Comparison of ENCODE assay signal across 1 cellular context in genomic region chr22:20020533-20021195, GRCh38.
A peak's percentile ranks its signal among the peaks of the same experiment; 100 is the strongest.
TF ChIP-seq lines count a peak whose summit lies in the region.

Gene TANGO2 (plus strand): TSS chr22:20021110. CDS start chr22:20036799, 15,689 bp downstream.

TF ChIP-seq in K562, 482 proteins besides CTCF, POLR2A, EP300 and RAD21 (continued from another document and continues in another):
- no peak for TF ChIP-seq AFF4 (CRISPR knock-in tag; IDR thresholded peaks at IDR 0.05)
- TF ChIP-seq HMGXB4 (CRISPR knock-in tag; IDR thresholded peaks at IDR 0.05): peak; percentile 51
- no peak for TF ChIP-seq NFATC3 (IDR thresholded peaks at IDR 0.05)
- TF ChIP-seq STAT5A (IDR thresholded peaks at IDR 0.05; ENCODE audit: borderline replicate concordance, low read length): no peak
- no peak for TF ChIP-seq ZBED1 (IDR thresholded peaks at IDR 0.05)
- TF ChIP-seq KLF13 (tag; IDR thresholded peaks at IDR 0.05; ENCODE audit: borderline replicate concordance, low read depth): peak; percentile 70
- TF ChIP-seq MYBL2 (IDR thresholded peaks at IDR 0.05; ENCODE audit: low read depth): no peak
- TF ChIP-seq MYBL2 (CRISPR knock-in tag; IDR thresholded peaks at IDR 0.05; ENCODE audit: borderline replicate concordance): no peak
- no peak for TF ChIP-seq XRCC4 (IDR thresholded peaks at IDR 0.05; ENCODE audit: extremely low read depth, insufficient read depth, insufficient read length)
- TF ChIP-seq CC2D1A (IDR thresholded peaks at IDR 0.05): no peak
- TF ChIP-seq, protein P1, sequence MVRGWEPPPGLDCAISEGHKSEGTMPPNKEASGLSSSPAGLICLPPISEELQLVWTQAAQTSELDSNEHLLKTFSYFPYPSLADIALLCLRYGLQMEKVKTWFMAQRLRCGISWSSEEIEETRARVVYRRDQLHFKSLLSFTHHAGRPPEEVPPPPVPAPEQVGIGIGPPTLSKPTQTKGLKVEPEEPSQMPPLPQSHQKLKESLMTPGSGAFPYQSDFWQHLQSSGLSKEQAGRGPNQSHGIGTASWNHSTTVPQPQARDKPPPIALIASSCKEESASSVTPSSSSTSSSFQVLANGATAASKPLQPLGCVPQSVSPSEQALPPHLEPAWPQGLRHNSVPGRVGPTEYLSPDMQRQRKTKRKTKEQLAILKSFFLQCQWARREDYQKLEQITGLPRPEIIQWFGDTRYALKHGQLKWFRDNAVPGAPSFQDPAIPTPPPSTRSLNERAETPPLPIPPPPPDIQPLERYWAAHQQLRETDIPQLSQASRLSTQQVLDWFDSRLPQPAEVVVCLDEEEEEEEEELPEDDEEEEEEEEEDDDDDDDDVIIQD (CRISPR knock-in tag; IDR thresholded peaks at IDR 0.05): no peak
- TF ChIP-seq ESRRA (IDR thresholded peaks at IDR 0.05; ENCODE audit: borderline replicate concordance, low read depth): no peak
- TF ChIP-seq USF1 (CRISPR knock-in tag; IDR thresholded peaks at IDR 0.05): no peak
- TF ChIP-seq ZNF3 (CRISPR knock-in tag; IDR thresholded peaks at IDR 0.05): no peak
- no peak for TF ChIP-seq NR2C1 (IDR thresholded peaks at IDR 0.05)
- no peak for TF ChIP-seq NR2C1 (tag; IDR thresholded peaks at IDR 0.05)
- TF ChIP-seq HNRNPL (IDR thresholded peaks at IDR 0.05; ENCODE audit: low read depth, low read length): no peak
- TF ChIP-seq ZBTB17 (CRISPR knock-in tag; IDR thresholded peaks at IDR 0.05): peak; percentile 86; the same call in 1 of the 2 replicates
- no peak for TF ChIP-seq ELF2 (CRISPR knock-in tag; IDR thresholded peaks at IDR 0.05)
- no peak for TF ChIP-seq PRDM10 (IDR thresholded peaks at IDR 0.05; ENCODE audit: partially characterized antibody)
- no peak for TF ChIP-seq RUNX1 (IDR thresholded peaks at IDR 0.05; ENCODE audit: low read depth)
- no peak for TF ChIP-seq THRAP3 (IDR thresholded peaks at IDR 0.05; ENCODE audit: borderline replicate concordance)
- TF ChIP-seq ZSCAN29 (IDR thresholded peaks at IDR 0.05): no peak
- peak; percentile 45; the same call in 1 of the 2 replicates for TF ChIP-seq ZNF561 (CRISPR knock-in tag; conservative IDR thresholded peaks at IDR 0.05)
- no peak for TF ChIP-seq BRD9 (IDR thresholded peaks at IDR 0.05; ENCODE audit: low read depth, partially characterized antibody)
- TF ChIP-seq KLF6 (CRISPR knock-in tag; IDR thresholded peaks at IDR 0.05; ENCODE audit: borderline replicate concordance): no peak; the same call in 1 of the 2 replicates
- TF ChIP-seq TAL1 (IDR thresholded peaks at IDR 0.05): no peak
- TF ChIP-seq NCOA1 (IDR thresholded peaks at IDR 0.05; ENCODE audit: low read depth): no peak
- TF ChIP-seq ZSCAN32 (CRISPR knock-in tag; IDR thresholded peaks at IDR 0.05): no peak
- no peak for TF ChIP-seq EZH2 (IDR thresholded peaks at IDR 0.05; ENCODE audit: borderline replicate concordance, low read depth, low read length)
- TF ChIP-seq NKRF (IDR thresholded peaks at IDR 0.05; ENCODE audit: borderline replicate concordance): no peak
- TF ChIP-seq NFXL1 (CRISPR knock-in tag; IDR thresholded peaks at IDR 0.05): no peak
- no peak for TF ChIP-seq TOE1 (IDR thresholded peaks at IDR 0.05; ENCODE audit: borderline replicate concordance)
- TF ChIP-seq TOE1 (CRISPR knock-in tag; IDR thresholded peaks at IDR 0.05; ENCODE audit: borderline replicate concordance, low read depth): no peak
- TF ChIP-seq, protein P2, sequence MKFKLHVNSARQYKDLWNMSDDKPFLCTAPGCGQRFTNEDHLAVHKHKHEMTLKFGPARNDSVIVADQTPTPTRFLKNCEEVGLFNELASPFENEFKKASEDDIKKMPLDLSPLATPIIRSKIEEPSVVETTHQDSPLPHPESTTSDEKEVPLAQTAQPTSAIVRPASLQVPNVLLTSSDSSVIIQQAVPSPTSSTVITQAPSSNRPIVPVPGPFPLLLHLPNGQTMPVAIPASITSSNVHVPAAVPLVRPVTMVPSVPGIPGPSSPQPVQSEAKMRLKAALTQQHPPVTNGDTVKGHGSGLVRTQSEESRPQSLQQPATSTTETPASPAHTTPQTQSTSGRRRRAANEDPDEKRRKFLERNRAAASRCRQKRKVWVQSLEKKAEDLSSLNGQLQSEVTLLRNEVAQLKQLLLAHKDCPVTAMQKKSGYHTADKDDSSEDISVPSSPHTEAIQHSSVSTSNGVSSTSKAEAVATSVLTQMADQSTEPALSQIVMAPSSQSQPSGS (CRISPR knock-in tag; IDR thresholded peaks at IDR 0.05): no peak
- TF ChIP-seq, protein P3, sequence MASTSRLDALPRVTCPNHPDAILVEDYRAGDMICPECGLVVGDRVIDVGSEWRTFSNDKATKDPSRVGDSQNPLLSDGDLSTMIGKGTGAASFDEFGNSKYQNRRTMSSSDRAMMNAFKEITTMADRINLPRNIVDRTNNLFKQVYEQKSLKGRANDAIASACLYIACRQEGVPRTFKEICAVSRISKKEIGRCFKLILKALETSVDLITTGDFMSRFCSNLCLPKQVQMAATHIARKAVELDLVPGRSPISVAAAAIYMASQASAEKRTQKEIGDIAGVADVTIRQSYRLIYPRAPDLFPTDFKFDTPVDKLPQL (IDR thresholded peaks at IDR 0.05; ENCODE audit: extremely low read depth, insufficient read length): no peak
- TF ChIP-seq ERF (CRISPR knock-in tag; IDR thresholded peaks at IDR 0.05): peak; percentile 85
- TF ChIP-seq SAP30 (IDR thresholded peaks at IDR 0.05; ENCODE audit: borderline replicate concordance, insufficient read depth, low read depth, low read length, poor library complexity, severe bottlenecking): no peak
- no peak for TF ChIP-seq LEF1 (IDR thresholded peaks at IDR 0.05)
- no peak for TF ChIP-seq CREBBP (IDR thresholded peaks at IDR 0.05; ENCODE audit: low read depth, low read length)
- TF ChIP-seq HES1 (IDR thresholded peaks at IDR 0.05; ENCODE audit: low read depth): no peak
- TF ChIP-seq ZKSCAN3 (CRISPR knock-in tag; IDR thresholded peaks at IDR 0.05): no peak
- TF ChIP-seq ESRRB (CRISPR knock-in tag; IDR thresholded peaks at IDR 0.05; ENCODE audit: borderline replicate concordance): no peak
- TF ChIP-seq E4F1 (CRISPR knock-in tag; IDR thresholded peaks at IDR 0.05; ENCODE audit: borderline replicate concordance): no peak
